2 cellular contexts compared by ENCODE assay signal in the genomic region with DNA sequence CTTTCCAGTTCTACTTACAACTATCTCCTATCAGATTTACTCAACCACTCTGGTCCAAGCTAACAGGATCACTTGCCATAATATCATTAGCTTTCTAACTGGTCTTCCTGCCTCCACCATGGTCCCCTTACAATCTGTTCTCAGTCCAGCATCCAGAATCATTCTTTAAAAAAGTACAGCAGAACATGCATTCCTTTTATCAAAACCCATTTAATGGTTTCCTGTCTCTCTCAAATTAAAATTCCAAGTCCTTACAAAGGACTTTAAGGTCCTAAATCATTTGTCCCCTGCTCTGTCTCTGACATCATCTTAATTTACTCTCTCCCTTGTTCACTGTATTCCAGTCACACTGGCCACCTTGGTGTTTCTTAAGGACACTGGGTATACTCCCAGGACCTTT.
A peak's percentile ranks its signal among the peaks of the same experiment; 100 is the strongest.
TF ChIP-seq lines count a peak whose summit lies in the region.

No MANE protein-coding gene starts in this region.

TF ChIP-seq in SK-N-SH treated with all-trans-retinoic acid at 6 μM for 48 hours, 23 proteins besides CTCF, POLR2A, EP300 and RAD21 (continued from another document):
- TF ChIP-seq, protein P1, sequence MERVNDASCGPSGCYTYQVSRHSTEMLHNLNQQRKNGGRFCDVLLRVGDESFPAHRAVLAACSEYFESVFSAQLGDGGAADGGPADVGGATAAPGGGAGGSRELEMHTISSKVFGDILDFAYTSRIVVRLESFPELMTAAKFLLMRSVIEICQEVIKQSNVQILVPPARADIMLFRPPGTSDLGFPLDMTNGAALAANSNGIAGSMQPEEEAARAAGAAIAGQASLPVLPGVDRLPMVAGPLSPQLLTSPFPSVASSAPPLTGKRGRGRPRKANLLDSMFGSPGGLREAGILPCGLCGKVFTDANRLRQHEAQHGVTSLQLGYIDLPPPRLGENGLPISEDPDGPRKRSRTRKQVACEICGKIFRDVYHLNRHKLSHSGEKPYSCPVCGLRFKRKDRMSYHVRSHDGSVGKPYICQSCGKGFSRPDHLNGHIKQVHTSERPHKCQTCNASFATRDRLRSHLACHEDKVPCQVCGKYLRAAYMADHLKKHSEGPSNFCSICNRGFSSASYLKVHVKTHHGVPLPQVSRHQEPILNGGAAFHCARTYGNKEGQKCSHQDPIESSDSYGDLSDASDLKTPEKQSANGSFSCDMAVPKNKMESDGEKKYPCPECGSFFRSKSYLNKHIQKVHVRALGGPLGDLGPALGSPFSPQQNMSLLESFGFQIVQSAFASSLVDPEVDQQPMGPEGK (CRISPR knock-in tag; IDR thresholded peaks at IDR 0.05; ENCODE audit: borderline replicate concordance) = peak; percentile 30; the same call in 1 of the 2 replicates
- TF ChIP-seq TOX (CRISPR knock-in tag; IDR thresholded peaks at IDR 0.05; ENCODE audit: borderline replicate concordance) (no peak), CSDC2 (CRISPR knock-in tag; IDR thresholded peaks at IDR 0.05) (no peak), ZFP3 (CRISPR knock-in tag; IDR thresholded peaks at IDR 0.05) (no peak), PPARA (CRISPR knock-in tag; IDR thresholded peaks at IDR 0.05; ENCODE audit: borderline replicate concordance) (no peak), SNAI2 (CRISPR knock-in tag; IDR thresholded peaks at IDR 0.05) (0 out of 2 replicates have a peak, but pooled peaks have one; percentile 56)

TF ChIP-seq in SK-N-SH, 30 proteins besides CTCF, POLR2A, EP300 and RAD21 (continued from another document):
- TF ChIP-seq, protein P2, sequence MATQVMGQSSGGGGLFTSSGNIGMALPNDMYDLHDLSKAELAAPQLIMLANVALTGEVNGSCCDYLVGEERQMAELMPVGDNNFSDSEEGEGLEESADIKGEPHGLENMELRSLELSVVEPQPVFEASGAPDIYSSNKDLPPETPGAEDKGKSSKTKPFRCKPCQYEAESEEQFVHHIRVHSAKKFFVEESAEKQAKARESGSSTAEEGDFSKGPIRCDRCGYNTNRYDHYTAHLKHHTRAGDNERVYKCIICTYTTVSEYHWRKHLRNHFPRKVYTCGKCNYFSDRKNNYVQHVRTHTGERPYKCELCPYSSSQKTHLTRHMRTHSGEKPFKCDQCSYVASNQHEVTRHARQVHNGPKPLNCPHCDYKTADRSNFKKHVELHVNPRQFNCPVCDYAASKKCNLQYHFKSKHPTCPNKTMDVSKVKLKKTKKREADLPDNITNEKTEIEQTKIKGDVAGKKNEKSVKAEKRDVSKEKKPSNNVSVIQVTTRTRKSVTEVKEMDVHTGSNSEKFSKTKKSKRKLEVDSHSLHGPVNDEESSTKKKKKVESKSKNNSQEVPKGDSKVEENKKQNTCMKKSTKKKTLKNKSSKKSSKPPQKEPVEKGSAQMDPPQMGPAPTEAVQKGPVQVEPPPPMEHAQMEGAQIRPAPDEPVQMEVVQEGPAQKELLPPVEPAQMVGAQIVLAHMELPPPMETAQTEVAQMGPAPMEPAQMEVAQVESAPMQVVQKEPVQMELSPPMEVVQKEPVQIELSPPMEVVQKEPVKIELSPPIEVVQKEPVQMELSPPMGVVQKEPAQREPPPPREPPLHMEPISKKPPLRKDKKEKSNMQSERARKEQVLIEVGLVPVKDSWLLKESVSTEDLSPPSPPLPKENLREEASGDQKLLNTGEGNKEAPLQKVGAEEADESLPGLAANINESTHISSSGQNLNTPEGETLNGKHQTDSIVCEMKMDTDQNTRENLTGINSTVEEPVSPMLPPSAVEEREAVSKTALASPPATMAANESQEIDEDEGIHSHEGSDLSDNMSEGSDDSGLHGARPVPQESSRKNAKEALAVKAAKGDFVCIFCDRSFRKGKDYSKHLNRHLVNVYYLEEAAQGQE (IDR thresholded peaks at IDR 0.05; ENCODE audit: low read depth, low read length) = no peak
- TF ChIP-seq, protein P3, sequence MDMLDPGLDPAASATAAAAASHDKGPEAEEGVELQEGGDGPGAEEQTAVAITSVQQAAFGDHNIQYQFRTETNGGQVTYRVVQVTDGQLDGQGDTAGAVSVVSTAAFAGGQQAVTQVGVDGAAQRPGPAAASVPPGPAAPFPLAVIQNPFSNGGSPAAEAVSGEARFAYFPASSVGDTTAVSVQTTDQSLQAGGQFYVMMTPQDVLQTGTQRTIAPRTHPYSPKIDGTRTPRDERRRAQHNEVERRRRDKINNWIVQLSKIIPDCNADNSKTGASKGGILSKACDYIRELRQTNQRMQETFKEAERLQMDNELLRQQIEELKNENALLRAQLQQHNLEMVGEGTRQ (IDR thresholded peaks at IDR 0.05; ENCODE audit: borderline replicate concordance, low read depth, low read length) = no peak
- TF ChIP-seq TEAD4 (IDR thresholded peaks at IDR 0.05; ENCODE audit: borderline replicate concordance, insufficient read depth) = no peak
- TF ChIP-seq TAF1 (IDR thresholded peaks at IDR 0.05; ENCODE audit: borderline replicate concordance, low read depth, low read length) = no peak
- TF ChIP-seq JUND (IDR thresholded peaks at IDR 0.05) = no peak
- TF ChIP-seq, protein P4, sequence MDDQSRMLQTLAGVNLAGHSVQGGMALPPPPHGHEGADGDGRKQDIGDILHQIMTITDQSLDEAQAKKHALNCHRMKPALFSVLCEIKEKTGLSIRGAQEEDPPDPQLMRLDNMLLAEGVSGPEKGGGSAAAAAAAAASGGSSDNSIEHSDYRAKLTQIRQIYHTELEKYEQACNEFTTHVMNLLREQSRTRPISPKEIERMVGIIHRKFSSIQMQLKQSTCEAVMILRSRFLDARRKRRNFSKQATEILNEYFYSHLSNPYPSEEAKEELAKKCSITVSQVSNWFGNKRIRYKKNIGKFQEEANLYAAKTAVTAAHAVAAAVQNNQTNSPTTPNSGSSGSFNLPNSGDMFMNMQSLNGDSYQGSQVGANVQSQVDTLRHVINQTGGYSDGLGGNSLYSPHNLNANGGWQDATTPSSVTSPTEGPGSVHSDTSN (IDR thresholded peaks at IDR 0.05) = no peak
- no peak for TF ChIP-seq MEF2A (IDR thresholded peaks at IDR 0.05; ENCODE audit: borderline replicate concordance, low read depth)
- no peak for TF ChIP-seq RCOR1 (IDR thresholded peaks at IDR 0.05; ENCODE audit: low read length)
- no peak for TF ChIP-seq TCF12 (IDR thresholded peaks at IDR 0.05)
- TF ChIP-seq CHD2 (IDR thresholded peaks at IDR 0.05; ENCODE audit: low read length, partially characterized antibody) = no peak
- TF ChIP-seq, protein P5, sequence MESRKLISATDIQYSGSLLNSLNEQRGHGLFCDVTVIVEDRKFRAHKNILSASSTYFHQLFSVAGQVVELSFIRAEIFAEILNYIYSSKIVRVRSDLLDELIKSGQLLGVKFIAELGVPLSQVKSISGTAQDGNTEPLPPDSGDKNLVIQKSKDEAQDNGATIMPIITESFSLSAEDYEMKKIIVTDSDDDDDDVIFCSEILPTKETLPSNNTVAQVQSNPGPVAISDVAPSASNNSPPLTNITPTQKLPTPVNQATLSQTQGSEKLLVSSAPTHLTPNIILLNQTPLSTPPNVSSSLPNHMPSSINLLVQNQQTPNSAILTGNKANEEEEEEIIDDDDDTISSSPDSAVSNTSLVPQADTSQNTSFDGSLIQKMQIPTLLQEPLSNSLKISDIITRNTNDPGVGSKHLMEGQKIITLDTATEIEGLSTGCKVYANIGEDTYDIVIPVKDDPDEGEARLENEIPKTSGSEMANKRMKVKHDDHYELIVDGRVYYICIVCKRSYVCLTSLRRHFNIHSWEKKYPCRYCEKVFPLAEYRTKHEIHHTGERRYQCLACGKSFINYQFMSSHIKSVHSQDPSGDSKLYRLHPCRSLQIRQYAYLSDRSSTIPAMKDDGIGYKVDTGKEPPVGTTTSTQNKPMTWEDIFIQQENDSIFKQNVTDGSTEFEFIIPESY (IDR thresholded peaks at IDR 0.05; ENCODE audit: borderline replicate concordance, low read depth) = no peak
- TF ChIP-seq, protein P6, sequence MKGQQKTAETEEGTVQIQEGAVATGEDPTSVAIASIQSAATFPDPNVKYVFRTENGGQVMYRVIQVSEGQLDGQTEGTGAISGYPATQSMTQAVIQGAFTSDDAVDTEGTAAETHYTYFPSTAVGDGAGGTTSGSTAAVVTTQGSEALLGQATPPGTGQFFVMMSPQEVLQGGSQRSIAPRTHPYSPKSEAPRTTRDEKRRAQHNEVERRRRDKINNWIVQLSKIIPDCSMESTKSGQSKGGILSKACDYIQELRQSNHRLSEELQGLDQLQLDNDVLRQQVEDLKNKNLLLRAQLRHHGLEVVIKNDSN (IDR thresholded peaks at IDR 0.05; ENCODE audit: borderline replicate concordance, low read depth) = no peak
